ENCODE assay signal across 2 cellular contexts in genomic region chr17:56850591-56850990, GRCh38.
TF ChIP-seq lines count a peak whose summit lies in the region.

No MANE protein-coding gene starts in this region.

TF ChIP-seq in A549, 52 proteins besides CTCF, POLR2A, EP300 and RAD21:
- no peak for TF ChIP-seq ZC3H11A (IDR thresholded peaks at IDR 0.05)
- peak; percentile 80 for TF ChIP-seq MAFK (IDR thresholded peaks at IDR 0.05; ENCODE audit: partially characterized antibody)

TF ChIP-seq in K562, 482 proteins besides CTCF, POLR2A, EP300 and RAD21 (continued from another document):
- TF ChIP-seq MAFG (tag; conservative IDR thresholded peaks at IDR 0.05): 0 out of 2 replicates have a peak, but pooled peaks have one; percentile 11
- peak; percentile 52 for TF ChIP-seq ZNF316 (IDR thresholded peaks at IDR 0.05)
- no peak for TF ChIP-seq WHSC1 (IDR thresholded peaks at IDR 0.05; ENCODE audit: low read length)
- TF ChIP-seq, protein P1, sequence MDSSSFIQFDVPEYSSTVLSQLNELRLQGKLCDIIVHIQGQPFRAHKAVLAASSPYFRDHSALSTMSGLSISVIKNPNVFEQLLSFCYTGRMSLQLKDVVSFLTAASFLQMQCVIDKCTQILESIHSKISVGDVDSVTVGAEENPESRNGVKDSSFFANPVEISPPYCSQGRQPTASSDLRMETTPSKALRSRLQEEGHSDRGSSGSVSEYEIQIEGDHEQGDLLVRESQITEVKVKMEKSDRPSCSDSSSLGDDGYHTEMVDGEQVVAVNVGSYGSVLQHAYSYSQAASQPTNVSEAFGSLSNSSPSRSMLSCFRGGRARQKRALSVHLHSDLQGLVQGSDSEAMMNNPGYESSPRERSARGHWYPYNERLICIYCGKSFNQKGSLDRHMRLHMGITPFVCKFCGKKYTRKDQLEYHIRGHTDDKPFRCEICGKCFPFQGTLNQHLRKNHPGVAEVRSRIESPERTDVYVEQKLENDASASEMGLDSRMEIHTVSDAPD (CRISPR knock-in tag; IDR thresholded peaks at IDR 0.05): no peak
- no peak for TF ChIP-seq PKNOX1 (IDR thresholded peaks at IDR 0.05)
- TF ChIP-seq MTA2 (IDR thresholded peaks at IDR 0.05; ENCODE audit: low read depth): no peak
- TF ChIP-seq ZNF644 (tag; IDR thresholded peaks at IDR 0.05; ENCODE audit: low read depth): no peak
- TF ChIP-seq ZBTB8A (IDR thresholded peaks at IDR 0.05; ENCODE audit: partially characterized antibody): no peak
- TF ChIP-seq HBP1 (CRISPR knock-in tag; IDR thresholded peaks at IDR 0.05): no peak
